ENCODE assay signal across 11 cellular contexts in genomic region chr11:69040581-69041260, GRCh38. TPM values are rescaled to one million over a fixed set of nuclear protein-coding genes. Genes with fewer than 3 reads are reported as not detected.
A peak's percentile ranks its signal among the peaks of the same experiment; 100 is the strongest.
DNase-seq lines count a peak whose midpoint lies in the region; ATAC-seq and TF ChIP-seq lines count a peak whose summit lies in the region.
"Had no signal": no experiment of that assay in that cellular context is flagged by ENCODE, and none has a peak within 500 bp of the region (broad histone marks: within the 10 kb centered on the region; RNA-seq: fewer than 3 reads in every experiment).

No MANE protein-coding gene starts in this region.

- H3K4me1 Mint-ChIP-seq in activated CD4-positive, alpha-beta T cell treated with anti-CD3 and anti-CD28 coated beads for 36 hours, result peaks cover 15% of the 10 kb centered on the region

- H3K27ac ChIP-seq in Peyer's patch, result no peak overlapping the region

- intact Hi-C loops in activated CD4-positive, alpha-beta T cell treated with anti-CD3 and anti-CD28 coated beads for 36 hours (cut with DNase I, micrococcal nuclease), result no loop called here

- H3K36me3 ChIP-seq in MG63 (no peaks in the 10 kb centered on the region), Peyer's patch (no peaks in the 10 kb centered on the region)

- H3K4me3 ChIP-seq in MG63 (no peak overlapping the region), Peyer's patch (no peak overlapping the region)

- no peaks in the 10 kb centered on the region for H3K9me3 ChIP-seq in MG63
- no peaks in the 10 kb centered on the region for H3K9me3 ChIP-seq in Peyer's patch

- no peak for TF ChIP-seq POLR2A in Peyer's patch (IDR thresholded peaks at IDR 0.05)

- no peak overlapping the region for H3K27ac Mint-ChIP-seq in activated CD4-positive, alpha-beta T cell treated with anti-CD3 and anti-CD28 coated beads for 36 hours
- H3K27ac Mint-ChIP-seq: mesothelial cell of epicardium had no signal

- no peaks in the 10 kb centered on the region for H3K4me1 ChIP-seq in Peyer's patch

- no peaks in the 10 kb centered on the region for H3K27me3 ChIP-seq in MG63
- no peaks in the 10 kb centered on the region for H3K27me3 ChIP-seq in Peyer's patch

- CTCF ChIA-PET in activated CD4-positive, alpha-beta T cell treated with anti-CD3 and anti-CD28 coated beads for 36 hours (lab: Charles Lee), result no interaction called here

- ATAC-seq in activated CD4-positive, alpha-beta T cell treated with anti-CD3 and anti-CD28 coated beads for 36 hours, result peak; percentile 70
- ATAC-seq in GM21447 (IDR thresholded peaks at IDR 0.05; ENCODE audit: unreplicated experiment), result no peak
- ATAC-seq: HCT116 had no signal

- DNase-seq in activated CD4-positive, alpha-beta T cell treated with anti-CD3 and anti-CD28 coated beads for 36 hours, result peak; percentile 46
- DNase-seq in activated CD4-positive, alpha-beta T cell treated with anti-CD3 and anti-CD28 coated beads for 4 hours, result no peak
- DNase-seq in MG63 (peak; percentile 45), epidermal melanocyte (ENCODE audit: insufficient read length, low spot score) (peak; percentile 27), smooth muscle cell of the brain vasculature (ENCODE audit: low read depth, low spot score) (peak; percentile 31), Peyer's patch (no peak), hippocampal formation (lab: John Stamatoyannopoulos, UW) (no peak)
- DNase-seq: erythroblast had no signal

- no peak overlapping the region for H3K4me3 Mint-ChIP-seq in activated CD4-positive, alpha-beta T cell treated with anti-CD3 and anti-CD28 coated beads for 36 hours
- H3K4me3 Mint-ChIP-seq: mesothelial cell of epicardium had no signal

- POLR2A ChIA-PET in activated CD4-positive, alpha-beta T cell treated with anti-CD3 and anti-CD28 coated beads for 36 hours (lab: Charles Lee), result no interaction called here

- no peaks in the 10 kb centered on the region for H3K36me3 Mint-ChIP-seq in activated CD4-positive, alpha-beta T cell treated with anti-CD3 and anti-CD28 coated beads for 36 hours (ENCODE audit: low read depth)
- H3K36me3 Mint-ChIP-seq: mesothelial cell of epicardium had no signal

- H3K27me3 Mint-ChIP-seq in activated CD4-positive, alpha-beta T cell treated with anti-CD3 and anti-CD28 coated beads for 36 hours, result peaks cover 2% of the 10 kb centered on the region

- no peaks in the 10 kb centered on the region for H3K9me3 Mint-ChIP-seq in activated CD4-positive, alpha-beta T cell treated with anti-CD3 and anti-CD28 coated beads for 36 hours (ENCODE audit: low read depth)
- H3K9me3 Mint-ChIP-seq: mesothelial cell of epicardium had no signal

- TF ChIP-seq CTCF in Peyer's patch (IDR thresholded peaks at IDR 0.05), result no peak

RNA-seq across cellular contexts. Expression of gene TPCN2, which starts 8.0 kb away (rescaled TPM):
- total RNA-seq in activated CD4-positive, alpha-beta T cell treated with anti-CD3 and anti-CD28 coated beads for 36 hours, result 10 to 100 TPM in 1 of 2 experiments, 1 to 10 TPM in 1; 7.4 to 10.4 TPM
- 2.4 and 5.4 TPM in 2 replicates for total RNA-seq in MG63 (2014; rRNA removed; shearing (Covaris generic); ENCODE audit: low replicate concordance)
- total RNA-seq in Peyer's patch, result 10 to 100 TPM; 22.4 to 42.5 (median 33.0) TPM

RNA-seq across cellular contexts. Expression of gene MRGPRF, which starts 27.7 kb away (rescaled TPM):
- not detected for total RNA-seq in activated CD4-positive, alpha-beta T cell treated with anti-CD3 and anti-CD28 coated beads for 36 hours
- 2.0 TPM in 1 of 2 replicates, not detected in the other for total RNA-seq in MG63 (2014; rRNA removed; shearing (Covaris generic); ENCODE audit: low replicate concordance)
- 10 to 100 TPM in 1 of 4 donors, 1 to 10 TPM in 3; 4.2 to 21.9 (median 5.2) TPM for total RNA-seq in Peyer's patch

RNA-seq across cellular contexts. Expression of gene MRGPRD, which starts 59.9 kb away (rescaled TPM):
- not detected for total RNA-seq in activated CD4-positive, alpha-beta T cell treated with anti-CD3 and anti-CD28 coated beads for 36 hours
- total RNA-seq in MG63 (2014; rRNA removed; shearing (Covaris generic); ENCODE audit: low replicate concordance), result not detected in 2 replicates
- not detected for total RNA-seq in Peyer's patch
- total RNA-seq: mesothelial cell of epicardium had no signal

Comparison
In these comparisons a context has a peak if more than half of its experiments do, and no peak if none do; other contexts are left out.
1. DNase-seq: peak in activated CD4-positive, alpha-beta T cell treated with anti-CD3 and anti-CD28 coated beads for 36 hours (single experiment), MG63 (single experiment), epidermal melanocyte (single experiment) and smooth muscle cell of the brain vasculature (single experiment); none in activated CD4-positive, alpha-beta T cell treated with anti-CD3 and anti-CD28 coated beads for 4 hours (0 of 2), Peyer's patch (0 of 3) and hippocampal formation (0 of 2).